Comparison of ENCODE assay signal across 26 cellular contexts in the genomic region with DNA sequence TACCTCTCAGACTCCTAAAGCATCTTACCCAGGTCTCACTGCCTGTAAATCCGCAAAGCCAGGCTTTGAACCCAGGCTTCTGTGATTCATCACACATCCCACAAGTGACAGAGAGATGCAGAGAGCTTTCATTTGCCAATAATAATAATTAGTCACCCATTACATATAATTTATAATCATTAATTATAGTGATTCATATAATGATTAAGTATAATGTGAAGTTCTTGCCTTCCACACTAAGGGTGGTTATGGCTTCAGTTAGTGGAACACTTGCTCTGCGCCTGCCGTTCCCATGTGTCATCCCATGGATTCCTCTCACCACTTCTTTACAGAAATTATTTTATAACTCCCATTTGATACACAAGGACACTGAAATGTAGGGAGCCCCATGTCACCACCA. TPM values are rescaled to one million over a fixed set of nuclear protein-coding genes. Genes with fewer than 3 reads are reported as not detected.
DNase-seq lines count a peak whose midpoint lies in the region; TF ChIP-seq lines count a peak whose summit lies in the region.
"Had no signal": no experiment of that assay in that cellular context is flagged by ENCODE, and none has a peak within 500 bp of the region (broad histone marks: within the 10 kb centered on the region; RNA-seq: fewer than 3 reads in every experiment).

No MANE protein-coding gene starts in this region.

- H3K4me1 ChIP-seq in vagina = peaks cover 4% of the 10 kb centered on the region
- H3K4me1 ChIP-seq: A549, HAP-1, SJCRH30 had no signal

- peaks cover 26% of the 10 kb centered on the region for H3K9me3 ChIP-seq in MG63
- no peaks in the 10 kb centered on the region for H3K9me3 ChIP-seq in vagina
- H3K9me3 ChIP-seq: A549, HAP-1, SJCRH30 had no signal

- POLR2A ChIA-PET in GM10248 (lab: Yijun Ruan, JAX) = no interaction called here

- H3K27me3 ChIP-seq in MG63 = no peaks in the 10 kb centered on the region
- H3K27me3 ChIP-seq in vagina = no peaks in the 10 kb centered on the region
- H3K27me3 ChIP-seq: SJCRH30 had no signal

- DNase-seq in AG20443 (ENCODE audit: low spot score) (peak; percentile 47), MG63 (peak; percentile 27), fibroblast of mammary gland (ENCODE audit: low read depth) (peak; percentile 89), vagina (ENCODE audit: extremely low spot score in 2 of 2) (no peak), NCI-H187 (lab: John Stamatoyannopoulos, UW) (no peak), islet precursor cell (no peak), GM10248 (ENCODE audit: extremely low spot score) (no peak)
- DNase-seq: AML-193; Calu3; CD8-positive, alpha-beta memory T cell; DMS153; GDM1; KBM-7; NCI-H1092 treated with DMSO at 0.1 percent for 48 hours; NCI-H1436 treated with DMSO at 0.1 percent for 48 hours; NCI-H2029 treated with DMSO at 0.1 percent for 48 hours; NCI-H345; NCI-H524; NCI-H774; SJCRH30 had no signal

- CTCF ChIA-PET in GM10248 (lab: Yijun Ruan, JAX) = no interaction called here

- peak overlapping the region; percentile 60 for H3K27ac ChIP-seq in vagina
- H3K27ac ChIP-seq: A549, C4-2B, HL-60, SJCRH30 had no signal

- TF ChIP-seq CTCF in fibroblast of mammary gland (conservative IDR thresholded peaks at IDR 0.05; ENCODE audit: control insufficient read depth, insufficient read depth, low read depth, low read length) (no peak), vagina (IDR thresholded peaks at IDR 0.05) (no peak), GM10248 (IDR thresholded peaks at IDR 0.05; ENCODE audit: control extremely low read depth, extremely low read depth, low read depth, missing control alignments) (no peak)

- H3K36me3 ChIP-seq in MG63 = no peaks in the 10 kb centered on the region
- no peaks in the 10 kb centered on the region for H3K36me3 ChIP-seq in vagina
- H3K36me3 ChIP-seq: HAP-1, SJCRH30 had no signal

- intact Hi-C loops in vagina (cut with DNase I) = no loop called here

- H3K4me3 ChIP-seq in MG63 (no peak overlapping the region), fibroblast of mammary gland (ENCODE audit: control insufficient read depth, low read depth, low read length) (no peak overlapping the region), vagina (no peak overlapping the region)
- H3K4me3 ChIP-seq: A549, GM23338, HAP-1, SJCRH30 had no signal

- TF ChIP-seq POLR2A in vagina (IDR thresholded peaks at IDR 0.05) = no peak

RNA-seq across cellular contexts. Expression of a gene that starts 39.8 kb away (rescaled TPM):
- 6.6 and 7.3 TPM in 2 replicates for total RNA-seq in MG63 (2014; rRNA removed; shearing (Covaris generic); ENCODE audit: low replicate concordance)
- total RNA-seq in vagina = 27.3 TPM
- total RNA-seq: HepG2 had no signal

Comparison
In these comparisons a context has a peak if more than half of its experiments do, and no peak if none do; other contexts are left out.
1. DNase-seq: peak in AG20443 (single experiment), MG63 (single experiment) and fibroblast of mammary gland (single experiment); none in vagina (0 of 2), NCI-H187 (0 of 2), islet precursor cell (single experiment) and GM10248 (single experiment).